Comparison of ENCODE assay signal across 31 cellular contexts in the genomic region with DNA sequence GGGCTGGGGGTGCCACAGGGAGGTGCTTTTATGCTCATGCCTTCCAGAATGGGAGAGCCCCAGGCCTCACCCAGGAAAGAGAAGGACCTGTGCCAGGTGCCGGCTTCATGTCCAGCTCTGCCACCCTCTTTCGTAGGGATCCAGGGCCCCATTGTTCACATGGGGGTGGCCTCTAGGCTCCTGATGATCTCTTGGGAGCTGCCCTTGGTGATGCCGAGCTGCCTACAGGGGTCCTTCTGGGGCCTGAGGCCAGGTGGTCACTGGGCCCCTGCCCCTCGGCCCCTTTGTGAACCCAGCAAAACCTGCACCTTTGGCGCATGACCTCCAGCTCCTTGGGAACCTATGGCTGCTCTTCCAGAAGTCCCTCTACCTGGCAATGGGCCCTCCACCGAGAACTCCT. TPM values are rescaled to one million over a fixed set of nuclear protein-coding genes. Genes with fewer than 3 reads are reported as not detected.
"Had no signal": no experiment of that assay in that cellular context is flagged by ENCODE, and none has a peak within 500 bp of the region (broad histone marks: within the 10 kb centered on the region; RNA-seq: fewer than 3 reads in every experiment).

No MANE protein-coding gene starts in this region.

- H3K9me3 ChIP-seq: left lung, right lobe of liver, suprapubic skin had no signal

- DNase-seq: activated CD4-positive, alpha-beta T cell treated with anti-CD3 and anti-CD28 coated beads, Interleukin-2, amount 10 ng/mL, durations not matched to agents 7 days and 5 days; activated CD4-positive, CD25-positive, alpha-beta regulatory T cell treated with anti-CD3 and anti-CD28 coated beads, Interleukin-2, amount 50 U/mL, for 72 hours; activated CD8-positive, alpha-beta memory T cell treated with anti-CD3 and anti-CD28 coated beads, Interleukin-2, amount 10 ng/mL, durations not matched to agents 7 days and 5 days; activated CD8-positive, alpha-beta T cell treated with anti-CD3 and anti-CD28 coated beads for 36 hours; activated gamma-delta T cell; activated naive CD4-positive, alpha-beta T cell treated with anti-CD3 and anti-CD28 coated beads, Interleukin-2, amount 50 U/mL, for 16 hours; activated T-cell treated with anti-CD3 and anti-CD28 coated beads for 4 hours; anterior cingulate cortex; brain microvascular endothelial cell; central memory CD4-positive, alpha-beta T cell; effector memory CD4-positive, alpha-beta T cell; foreskin melanocyte; nucleus accumbens; stimulated activated CD4-positive, alpha-beta T cell treated with anti-CD3 and anti-CD28 coated beads, Interleukin-2, amount 100 ng/mL, for 24 hours; stimulated activated naive CD8-positive, alpha-beta T cell treated with anti-CD3 and anti-CD28 coated beads, Interleukin-15, amount 100 ng/mL, for 72 hours; T-cell; trophoblast cell had no signal

- ATAC-seq: activated CD8-positive, alpha-beta memory T cell treated with anti-CD3 and anti-CD28 coated beads, Interleukin-2, amount 10 ng/mL, durations not matched to agents 7 days and 5 days; activated CD8-positive, alpha-beta T cell treated with anti-CD3 and anti-CD28 coated beads for 36 hours; esophagus mucosa; natural killer cell treated with Interleukin-12 subunit alpha and Interleukin-12 subunit beta and Interleukin-15 and Interleukin-18, amount 100 ng/mL, for 72 hours; stimulated activated effector memory CD8-positive, alpha-beta T cell treated with anti-CD3 and anti-CD28 coated beads, Interleukin-12 subunit alpha, Interleukin-12 subunit beta, amount 100 ng/mL, for 72 hours; stimulated activated naive CD8-positive, alpha-beta T cell treated with anti-CD3 and anti-CD28 coated beads, Interleukin-15, amount 100 ng/mL, for 72 hours; T-cell had no signal

- H3K36me3 Mint-ChIP-seq: activated CD8-positive, alpha-beta memory T cell treated with anti-CD3 and anti-CD28 coated beads, Interleukin-2, amount 10 ng/mL, durations not matched to agents 7 days and 5 days; natural killer cell treated with Interleukin-12 subunit alpha and Interleukin-12 subunit beta and Interleukin-15 and Interleukin-18, amount 100 ng/mL, for 72 hours; stimulated activated effector memory CD8-positive, alpha-beta T cell treated with anti-CD3 and anti-CD28 coated beads, Interleukin-12 subunit alpha, Interleukin-12 subunit beta, amount 100 ng/mL, for 72 hours; T-cell had no signal

- H3K27ac ChIP-seq: brain microvascular endothelial cell, parathyroid adenoma, right lobe of liver, skin epidermis, suprapubic skin, WERI-Rb-1 had no signal

- H3K36me3 ChIP-seq: brain microvascular endothelial cell, left lung, right lobe of liver, suprapubic skin, WERI-Rb-1 had no signal

- H3K4me3 Mint-ChIP-seq: activated CD4-positive, alpha-beta T cell treated with anti-CD3 and anti-CD28 coated beads, Interleukin-2, amount 10 ng/mL, durations not matched to agents 7 days and 5 days; activated CD8-positive, alpha-beta memory T cell treated with anti-CD3 and anti-CD28 coated beads, Interleukin-2, amount 10 ng/mL, durations not matched to agents 7 days and 5 days; activated CD8-positive, alpha-beta T cell treated with anti-CD3 and anti-CD28 coated beads for 36 hours; activated T-helper 1 cell treated with anti-CD3 and anti-CD28 coated beads, Interleukin-12 subunit alpha, Interleukin-12 subunit beta, Interleukin-2, Interleukin-4 antibody, amounts not matched to agents 30 ng/mL and 10 ng/mL and 1 ng/mL, durations not matched to agents 14 hours and 24 hours and 36 hours; memory B cell; natural killer cell treated with Interleukin-12 subunit alpha and Interleukin-12 subunit beta and Interleukin-15 and Interleukin-18, amount 100 ng/mL, for 72 hours; stimulated activated effector memory CD8-positive, alpha-beta T cell treated with anti-CD3 and anti-CD28 coated beads, Interleukin-12 subunit alpha, Interleukin-12 subunit beta, amount 100 ng/mL, for 72 hours; stimulated activated naive CD8-positive, alpha-beta T cell treated with anti-CD3 and anti-CD28 coated beads, Interleukin-15, amount 100 ng/mL, for 72 hours; T-cell; T-helper 2 cell treated with Interferon-gamma antibody and Interleukin-4, amounts not matched to agents 5 μg/mL and 100 μg/mL, for 36 hours had no signal

- H3K27me3 ChIP-seq: brain microvascular endothelial cell, left lung, right lobe of liver, suprapubic skin had no signal

- H3K27ac Mint-ChIP-seq: activated CD8-positive, alpha-beta memory T cell treated with anti-CD3 and anti-CD28 coated beads, Interleukin-2, amount 10 ng/mL, durations not matched to agents 7 days and 5 days; activated CD8-positive, alpha-beta T cell treated with anti-CD3 and anti-CD28 coated beads for 36 hours; activated T-helper 1 cell treated with anti-CD3 and anti-CD28 coated beads, Interleukin-12 subunit alpha, Interleukin-12 subunit beta, Interleukin-2, Interleukin-4 antibody, amounts not matched to agents 30 ng/mL and 10 ng/mL and 1 ng/mL, durations not matched to agents 14 hours and 24 hours and 36 hours; memory B cell; natural killer cell treated with Interleukin-12 subunit alpha and Interleukin-12 subunit beta and Interleukin-15 and Interleukin-18, amount 100 ng/mL, for 72 hours; stimulated activated effector memory CD8-positive, alpha-beta T cell treated with anti-CD3 and anti-CD28 coated beads, Interleukin-12 subunit alpha, Interleukin-12 subunit beta, amount 100 ng/mL, for 72 hours; stimulated activated naive CD8-positive, alpha-beta T cell treated with anti-CD3 and anti-CD28 coated beads, Interleukin-15, amount 100 ng/mL, for 72 hours; T-helper 2 cell treated with Interferon-gamma antibody and Interleukin-4, amounts not matched to agents 5 μg/mL and 100 μg/mL, for 36 hours had no signal

- H3K27me3 Mint-ChIP-seq: activated CD4-positive, alpha-beta T cell treated with anti-CD3 and anti-CD28 coated beads, Interleukin-2, amount 10 ng/mL, durations not matched to agents 7 days and 5 days; activated CD8-positive, alpha-beta memory T cell treated with anti-CD3 and anti-CD28 coated beads, Interleukin-2, amount 10 ng/mL, durations not matched to agents 7 days and 5 days; activated CD8-positive, alpha-beta T cell treated with anti-CD3 and anti-CD28 coated beads for 36 hours; stimulated activated naive CD8-positive, alpha-beta T cell treated with anti-CD3 and anti-CD28 coated beads, Interleukin-15, amount 100 ng/mL, for 72 hours; T-cell had no signal

- H3K4me1 Mint-ChIP-seq: activated CD4-positive, alpha-beta T cell treated with anti-CD3 and anti-CD28 coated beads, Interleukin-2, amount 10 ng/mL, durations not matched to agents 7 days and 5 days; activated CD8-positive, alpha-beta memory T cell treated with anti-CD3 and anti-CD28 coated beads, Interleukin-2, amount 10 ng/mL, durations not matched to agents 7 days and 5 days; stimulated activated effector memory CD8-positive, alpha-beta T cell treated with anti-CD3 and anti-CD28 coated beads, Interleukin-12 subunit alpha, Interleukin-12 subunit beta, amount 100 ng/mL, for 72 hours; stimulated activated naive CD8-positive, alpha-beta T cell treated with anti-CD3 and anti-CD28 coated beads, Interleukin-15, amount 100 ng/mL, for 72 hours had no signal

- H3K4me1 ChIP-seq: left lung, suprapubic skin had no signal

- H3K9me3 Mint-ChIP-seq: stimulated activated effector memory CD8-positive, alpha-beta T cell treated with anti-CD3 and anti-CD28 coated beads, Interleukin-12 subunit alpha, Interleukin-12 subunit beta, amount 100 ng/mL, for 72 hours had no signal

- H3K4me3 ChIP-seq: left lung, right lobe of liver, skin epidermis, suprapubic skin had no signal

RNA-seq across cellular contexts. Expression of gene SMIM38, which starts 41.4 kb away (rescaled TPM):
- total RNA-seq: dermis microvascular lymphatic vessel endothelial cell, kidney epithelial cell, right lobe of liver had no signal
